1 cellular context compared by ENCODE assay signal in the genomic region with DNA sequence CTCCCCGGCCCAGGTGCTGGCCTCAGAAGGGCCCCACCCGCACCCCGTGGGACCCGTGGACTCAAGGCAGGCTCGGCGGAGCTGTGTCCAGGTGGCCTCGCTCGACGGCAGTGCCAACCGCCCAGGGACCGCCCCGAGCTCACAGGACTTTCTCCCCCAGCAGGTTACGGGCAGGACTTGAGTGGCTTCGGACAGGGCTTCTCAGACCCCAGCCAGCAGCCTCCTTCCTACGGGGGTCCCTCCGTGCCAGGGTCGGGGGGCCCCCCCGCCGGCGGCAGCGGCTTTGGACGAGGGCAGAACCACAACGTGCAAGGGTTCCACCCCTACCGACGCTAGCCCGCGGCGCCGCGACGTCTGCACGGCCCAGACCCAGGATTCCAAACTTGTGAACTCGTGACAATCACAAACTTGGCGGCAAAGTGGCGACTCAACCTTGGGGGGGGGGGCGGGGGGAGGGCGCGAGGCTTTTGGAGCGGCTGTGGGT.
A peak's percentile ranks its signal among the peaks of the same experiment; 100 is the strongest.
TF ChIP-seq lines count a peak whose summit lies in the region.

No MANE protein-coding gene starts in this region.

TF ChIP-seq in HepG2, 621 proteins besides CTCF, POLR2A, EP300 and RAD21:
- TF ChIP-seq IRF2 (CRISPR knock-in tag; IDR thresholded peaks at IDR 0.05) (no peak), ARNT2 (CRISPR knock-in tag; IDR thresholded peaks at IDR 0.05; ENCODE audit: low read depth) (no peak), ZNF549 (CRISPR knock-in tag; IDR thresholded peaks at IDR 0.05) (no peak), ZNF282 (IDR thresholded peaks at IDR 0.05; ENCODE audit: partially characterized antibody) (no peak), HMGA1 (CRISPR knock-in tag; conservative IDR thresholded peaks at IDR 0.05) (no peak), ATAD3A (CRISPR knock-in tag; IDR thresholded peaks at IDR 0.05) (no peak), POGZ (CRISPR knock-in tag; IDR thresholded peaks at IDR 0.05) (no peak), FOSL1 (CRISPR knock-in tag; IDR thresholded peaks at IDR 0.05; ENCODE audit: borderline replicate concordance) (no peak), ZBTB33 (CRISPR knock-in tag; IDR thresholded peaks at IDR 0.05) (peak; percentile 58; the same call in 1 of the 2 replicates), ZNF10 (CRISPR knock-in tag; IDR thresholded peaks at IDR 0.05; ENCODE audit: borderline replicate concordance, low read depth) (no peak), AGO2 (optimal IDR thresholded peaks at IDR 0.05; ENCODE audit: low read depth, low read length) (peak; percentile 74), RBFOX2 (IDR thresholded peaks at IDR 0.05; ENCODE audit: low read depth, low read length) (0 out of 2 replicates have a peak, but pooled peaks have one; percentile 16)
- TF ChIP-seq, protein P1, sequence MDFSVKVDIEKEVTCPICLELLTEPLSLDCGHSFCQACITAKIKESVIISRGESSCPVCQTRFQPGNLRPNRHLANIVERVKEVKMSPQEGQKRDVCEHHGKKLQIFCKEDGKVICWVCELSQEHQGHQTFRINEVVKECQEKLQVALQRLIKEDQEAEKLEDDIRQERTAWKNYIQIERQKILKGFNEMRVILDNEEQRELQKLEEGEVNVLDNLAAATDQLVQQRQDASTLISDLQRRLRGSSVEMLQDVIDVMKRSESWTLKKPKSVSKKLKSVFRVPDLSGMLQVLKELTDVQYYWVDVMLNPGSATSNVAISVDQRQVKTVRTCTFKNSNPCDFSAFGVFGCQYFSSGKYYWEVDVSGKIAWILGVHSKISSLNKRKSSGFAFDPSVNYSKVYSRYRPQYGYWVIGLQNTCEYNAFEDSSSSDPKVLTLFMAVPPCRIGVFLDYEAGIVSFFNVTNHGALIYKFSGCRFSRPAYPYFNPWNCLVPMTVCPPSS (IDR thresholded peaks at IDR 0.05) = no peak
- TF ChIP-seq, protein P2, sequence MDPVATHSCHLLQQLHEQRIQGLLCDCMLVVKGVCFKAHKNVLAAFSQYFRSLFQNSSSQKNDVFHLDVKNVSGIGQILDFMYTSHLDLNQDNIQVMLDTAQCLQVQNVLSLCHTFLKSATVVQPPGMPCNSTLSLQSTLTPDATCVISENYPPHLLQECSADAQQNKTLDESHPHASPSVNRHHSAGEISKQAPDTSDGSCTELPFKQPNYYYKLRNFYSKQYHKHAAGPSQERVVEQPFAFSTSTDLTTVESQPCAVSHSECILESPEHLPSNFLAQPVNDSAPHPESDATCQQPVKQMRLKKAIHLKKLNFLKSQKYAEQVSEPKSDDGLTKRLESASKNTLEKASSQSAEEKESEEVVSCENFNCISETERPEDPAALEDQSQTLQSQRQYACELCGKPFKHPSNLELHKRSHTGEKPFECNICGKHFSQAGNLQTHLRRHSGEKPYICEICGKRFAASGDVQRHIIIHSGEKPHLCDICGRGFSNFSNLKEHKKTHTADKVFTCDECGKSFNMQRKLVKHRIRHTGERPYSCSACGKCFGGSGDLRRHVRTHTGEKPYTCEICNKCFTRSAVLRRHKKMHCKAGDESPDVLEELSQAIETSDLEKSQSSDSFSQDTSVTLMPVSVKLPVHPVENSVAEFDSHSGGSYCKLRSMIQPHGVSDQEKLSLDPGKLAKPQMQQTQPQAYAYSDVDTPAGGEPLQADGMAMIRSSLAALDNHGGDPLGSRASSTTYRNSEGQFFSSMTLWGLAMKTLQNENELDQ (CRISPR knock-in tag; IDR thresholded peaks at IDR 0.05; ENCODE audit: borderline replicate concordance) = no peak
